21 cellular contexts compared by ENCODE assay signal in the genomic region with DNA sequence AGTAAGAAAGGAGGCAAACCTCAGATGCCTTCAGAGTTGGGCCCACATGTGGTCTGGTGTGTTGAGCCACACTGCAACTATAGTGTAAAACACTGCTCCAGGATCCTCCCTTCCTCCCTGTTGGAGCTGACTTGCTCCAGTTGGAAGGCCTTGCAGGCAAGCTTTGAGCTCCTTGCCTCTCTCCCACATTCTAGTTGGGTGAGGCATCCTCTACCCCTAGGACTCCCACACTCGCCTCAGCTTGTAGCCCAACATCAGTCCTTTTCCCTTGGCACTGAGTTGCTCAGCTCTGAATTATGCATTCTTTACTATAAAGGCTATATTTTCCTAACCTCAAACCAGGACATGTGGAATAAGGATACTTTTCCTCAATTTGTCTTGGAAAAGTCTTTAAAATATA.
DNase-seq lines count a peak whose midpoint lies in the region; FAIRE-seq and TF ChIP-seq lines count a peak whose summit lies in the region.
"Had no signal": no experiment of that assay in that cellular context is flagged by ENCODE, and none has a peak within 500 bp of the region (broad histone marks: within the 10 kb centered on the region; RNA-seq: fewer than 3 reads in every experiment).

No MANE protein-coding gene starts in this region.

- TF ChIP-seq POLR2A in GM12892 (IDR thresholded peaks at IDR 0.05; ENCODE audit: low read depth, low read length), result no peak

- no peak for FAIRE-seq in GM12892 (lab: Jason Lieb, UNC)
- FAIRE-seq: A549, GM19239, HepG2, K562 had no signal

- DNase-seq in EL (peak; percentile 59), NCI-H226 (peak; percentile 93), fibroblast of peridontal ligament (ENCODE audit: extremely low read depth) (peak; percentile 74), stromal cell of bone marrow (ENCODE audit: low read depth) (peak; percentile 44), SHP77 treated with DMSO at 0.1 percent for 48 hours (lab: John Stamatoyannopoulos, UW) (no peak), GM12892 (ENCODE audit: insufficient read length) (no peak), SIG-M5 treated with dmso at 0.1 percent for 504 hours (lab: John Stamatoyannopoulos, UW; ENCODE audit: unreplicated experiment) (no peak)
- DNase-seq: Caco-2; CD8-positive, alpha-beta T cell; H7; Kasumi-1; MV-4-11; NCI-H1105 treated with DMSO at 0.1 percent for 48 hours; NCI-H146; NCI-H2029; NCI-H526 treated with DMSO at 0.1 percent for 48 hours; PC-9 had no signal

Comparison
In these comparisons a context has a peak if more than half of its experiments do, and no peak if none do; other contexts are left out.
1. DNase-seq: peak in EL (single experiment), NCI-H226 (single experiment), fibroblast of peridontal ligament (single experiment) and stromal cell of bone marrow (single experiment); none in SHP77 treated with DMSO at 0.1 percent for 48 hours (single experiment), GM12892 (single experiment) and SIG-M5 treated with dmso at 0.1 percent for 504 hours (single experiment).